ENCODE assay signal across 10 cellular contexts in genomic region chr7:910441-910861, GRCh38. TPM values are rescaled to one million over a fixed set of nuclear protein-coding genes. Genes with fewer than 3 reads are reported as not detected.
A peak's percentile ranks its signal among the peaks of the same experiment; 100 is the strongest.
DNase-seq lines count a peak whose midpoint lies in the region; ATAC-seq and TF ChIP-seq lines count a peak whose summit lies in the region.
"Had no signal": no experiment of that assay in that cellular context is flagged by ENCODE, and none has a peak within 500 bp of the region (broad histone marks: within the 10 kb centered on the region; RNA-seq: fewer than 3 reads in every experiment).

No MANE protein-coding gene starts in this region.

- DNase-seq in CD4-positive, alpha-beta T cell: no peak
- DNase-seq in HL-60 (ENCODE audit: low read depth in 1 of 2, low spot score in 1 of 2) (no peak), NCI-H1930 (lab: John Stamatoyannopoulos, UW) (no peak), HPDE6-E6E7 (ENCODE audit: extremely low spot score) (no peak)
- no peak for DNase-seq in NK-92 treated with Interleukin-12 subunit alpha and Interleukin-12 subunit beta, amount 100 ng/mL, for 24 hours (lab: John Stamatoyannopoulos, UW)
- DNase-seq: NCI-H146 had no signal

- H3K4me3 ChIP-seq in HL-60 (replicated peaks; ENCODE audit: insufficient read depth, low read length): no peak overlapping the region
- H3K4me3 ChIP-seq in neural cell (ENCODE audit: low read length): peak overlapping the region; percentile 27
- H3K4me3 ChIP-seq: mucosa of descending colon had no signal

- no peaks in the 10 kb centered on the region for H3K36me3 Mint-ChIP-seq in CD4-positive, alpha-beta T cell (ENCODE audit: low read depth)

- H3K27me3 Mint-ChIP-seq in CD4-positive, alpha-beta T cell: no peaks in the 10 kb centered on the region

- no peaks in the 10 kb centered on the region for H3K36me3 ChIP-seq in neural cell (ENCODE audit: insufficient read depth, low read length)

- H3K27ac ChIP-seq in CD4-positive, alpha-beta T cell (ENCODE audit: low read depth, low read length): no peak overlapping the region
- H3K27ac ChIP-seq in HL-60 (replicated peaks): peak overlapping the region; percentile 60
- peak overlapping the region; percentile 91 for H3K27ac ChIP-seq in angular gyrus (ENCODE audit: low read depth, low read length)
- H3K27ac ChIP-seq in neural cell (ENCODE audit: low read length): peak overlapping the region; percentile 24

- H2AFZ ChIP-seq in neural cell (ENCODE audit: low read depth, low read length): no peak overlapping the region

- no peaks in the 10 kb centered on the region for H3K79me2 ChIP-seq in neural cell (replicated peaks; ENCODE audit: insufficient read depth, low read length)

- no peak for TF ChIP-seq CTCF in CD4-positive, alpha-beta T cell (IDR thresholded peaks at IDR 0.05)
- TF ChIP-seq CTCF in HL-60 (IDR thresholded peaks at IDR 0.05; ENCODE audit: insufficient read depth, low read length) (no peak), neural cell (IDR thresholded peaks at IDR 0.05; ENCODE audit: poor library complexity, severe bottlenecking) (no peak)

- peak overlapping the region; percentile 76 for H3K27ac Mint-ChIP-seq in CD4-positive, alpha-beta T cell

- TF ChIP-seq RAD21 in neural cell (conservative IDR thresholded peaks at IDR 0.05): no peak

- no peaks in the 10 kb centered on the region for H4K20me1 ChIP-seq in neural cell (ENCODE audit: insufficient read depth)

- H3K9me3 ChIP-seq in CD4-positive, alpha-beta T cell (ENCODE audit: control insufficient read depth, low read length): no peaks in the 10 kb centered on the region
- no peaks in the 10 kb centered on the region for H3K9me3 ChIP-seq in neural cell (ENCODE audit: low read length)
- H3K9me3 ChIP-seq: mucosa of descending colon had no signal

- no peak for TF ChIP-seq EP300 in neural cell (conservative IDR thresholded peaks at IDR 0.05; ENCODE audit: poor library complexity, severe bottlenecking)

- POLR2A ChIA-PET in CD4-positive, alpha-beta T cell (lab: Charles Lee): interaction anchor here (1.3 to 4.4 kb wide), 3 partner anchors 13 to 65 kb away, joined by 3 to 27 read pairs (median 23); partner anchors contain the start of gene COX19

- CTCF ChIA-PET in CD4-positive, alpha-beta T cell (lab: Charles Lee): interaction anchor here (0.9 to 2.5 kb wide), 3 partner anchors 45 to 155 kb away, joined by 4 to 13 read pairs (median 4); no protein-coding TSS in a partner anchor

- H3K9me3 Mint-ChIP-seq in CD4-positive, alpha-beta T cell: no peaks in the 10 kb centered on the region

- ATAC-seq in CD4-positive, alpha-beta T cell (ENCODE audit: poor library complexity): peak; percentile 21
- ATAC-seq in GM19328 (IDR thresholded peaks at IDR 0.05; ENCODE audit: unreplicated experiment): no peak

- intact Hi-C loops in CD4-positive, alpha-beta T cell (cut with DNase I, micrococcal nuclease): loop anchor here in 1 of 2 experiments (5.0 kb wide), 1 partner anchor 62 kb away; no protein-coding TSS in a partner anchor

- H3K9me2 ChIP-seq in neural cell (ENCODE audit: insufficient read depth, low read length): no peaks in the 10 kb centered on the region

- peak overlapping the region; percentile 81 for H3K4me3 Mint-ChIP-seq in CD4-positive, alpha-beta T cell

- H3K9ac ChIP-seq in neural cell (ENCODE audit: low read length): peak overlapping the region; percentile 12

- no peak overlapping the region for H3K4me2 ChIP-seq in neural cell (ENCODE audit: low read length)

- H3K4me1 Mint-ChIP-seq in CD4-positive, alpha-beta T cell (ENCODE audit: low read depth): peaks cover 11% of the 10 kb centered on the region

- no peaks in the 10 kb centered on the region for H3F3A ChIP-seq in neural cell (ENCODE audit: insufficient read depth, low read length, poor library complexity, severe bottlenecking)

- no peaks in the 10 kb centered on the region for H3K27me3 ChIP-seq in CD4-positive, alpha-beta T cell (ENCODE audit: control insufficient read depth, insufficient read depth, low read length)
- no peaks in the 10 kb centered on the region for H3K27me3 ChIP-seq in HL-60 (ENCODE audit: insufficient read depth, poor library complexity, severe bottlenecking)
- H3K27me3 ChIP-seq in neural cell (ENCODE audit: insufficient read depth, low read depth, low read length): no peaks in the 10 kb centered on the region

TF ChIP-seq in neural cell, 6 proteins besides CTCF, POLR2A, EP300 and RAD21:
- TF ChIP-seq POLR2AphosphoS5 (IDR thresholded peaks at IDR 0.05): no peak
- TF ChIP-seq EZH2 (IDR thresholded peaks at IDR 0.05; ENCODE audit: borderline replicate concordance, insufficient read depth, low read length, poor library complexity, severe bottlenecking): no peak
- no peak for TF ChIP-seq SMC3 (conservative IDR thresholded peaks at IDR 0.05; ENCODE audit: poor library complexity)
- TF ChIP-seq, protein P1, sequence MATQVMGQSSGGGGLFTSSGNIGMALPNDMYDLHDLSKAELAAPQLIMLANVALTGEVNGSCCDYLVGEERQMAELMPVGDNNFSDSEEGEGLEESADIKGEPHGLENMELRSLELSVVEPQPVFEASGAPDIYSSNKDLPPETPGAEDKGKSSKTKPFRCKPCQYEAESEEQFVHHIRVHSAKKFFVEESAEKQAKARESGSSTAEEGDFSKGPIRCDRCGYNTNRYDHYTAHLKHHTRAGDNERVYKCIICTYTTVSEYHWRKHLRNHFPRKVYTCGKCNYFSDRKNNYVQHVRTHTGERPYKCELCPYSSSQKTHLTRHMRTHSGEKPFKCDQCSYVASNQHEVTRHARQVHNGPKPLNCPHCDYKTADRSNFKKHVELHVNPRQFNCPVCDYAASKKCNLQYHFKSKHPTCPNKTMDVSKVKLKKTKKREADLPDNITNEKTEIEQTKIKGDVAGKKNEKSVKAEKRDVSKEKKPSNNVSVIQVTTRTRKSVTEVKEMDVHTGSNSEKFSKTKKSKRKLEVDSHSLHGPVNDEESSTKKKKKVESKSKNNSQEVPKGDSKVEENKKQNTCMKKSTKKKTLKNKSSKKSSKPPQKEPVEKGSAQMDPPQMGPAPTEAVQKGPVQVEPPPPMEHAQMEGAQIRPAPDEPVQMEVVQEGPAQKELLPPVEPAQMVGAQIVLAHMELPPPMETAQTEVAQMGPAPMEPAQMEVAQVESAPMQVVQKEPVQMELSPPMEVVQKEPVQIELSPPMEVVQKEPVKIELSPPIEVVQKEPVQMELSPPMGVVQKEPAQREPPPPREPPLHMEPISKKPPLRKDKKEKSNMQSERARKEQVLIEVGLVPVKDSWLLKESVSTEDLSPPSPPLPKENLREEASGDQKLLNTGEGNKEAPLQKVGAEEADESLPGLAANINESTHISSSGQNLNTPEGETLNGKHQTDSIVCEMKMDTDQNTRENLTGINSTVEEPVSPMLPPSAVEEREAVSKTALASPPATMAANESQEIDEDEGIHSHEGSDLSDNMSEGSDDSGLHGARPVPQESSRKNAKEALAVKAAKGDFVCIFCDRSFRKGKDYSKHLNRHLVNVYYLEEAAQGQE (IDR thresholded peaks at IDR 0.05; ENCODE audit: borderline replicate concordance): no peak
- TF ChIP-seq MXI1 (conservative IDR thresholded peaks at IDR 0.05; ENCODE audit: poor library complexity, severe bottlenecking): no peak
- TF ChIP-seq TAF1 (IDR thresholded peaks at IDR 0.05; ENCODE audit: low read depth): no peak

RNA-seq across cellular contexts. Expression of gene GET4, which starts 34.1 kb away (rescaled TPM):
- 10 to 100 TPM; 84.4 to 96.4 TPM for total RNA-seq in CD4-positive, alpha-beta T cell
- 63.8 and 85.7 TPM in 2 replicates for polyA plus RNA-seq in neural cell
- polyA minus RNA-seq in neural cell: 31.5 and 33.6 TPM in 2 replicates

RNA-seq across cellular contexts. Expression of gene ADAP1, which starts 44.0 kb away (rescaled TPM):
- 1 to 10 TPM; 6.8 to 7.2 TPM for total RNA-seq in CD4-positive, alpha-beta T cell
- 76.8 and 96.1 TPM in 2 replicates for polyA plus RNA-seq in neural cell
- 65.8 and 72.1 TPM in 2 replicates for polyA minus RNA-seq in neural cell
